1 cellular context compared by ENCODE assay signal in the genomic region with DNA sequence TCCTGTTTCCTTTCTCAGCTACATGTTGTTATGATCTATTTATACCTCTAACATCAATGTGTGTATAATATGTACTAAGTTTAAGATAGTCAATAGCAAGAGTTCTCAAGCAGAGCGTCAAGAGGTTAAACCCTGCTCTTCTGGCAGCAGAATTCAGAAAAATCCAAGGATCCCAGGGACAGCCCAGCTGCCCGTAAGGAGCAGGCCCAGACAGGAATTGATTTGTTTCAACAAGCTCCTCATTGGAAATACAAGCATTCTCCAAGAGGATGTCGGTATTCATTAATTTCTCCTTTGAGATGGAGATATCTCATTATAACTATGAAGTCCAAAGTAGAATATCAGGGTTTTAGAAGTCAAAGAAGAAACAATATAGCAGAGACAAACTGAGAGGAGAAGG.
TF ChIP-seq lines count a peak whose summit lies in the region.

No MANE protein-coding gene starts in this region.

TF ChIP-seq in GM23338, 12 proteins besides CTCF, POLR2A, EP300 and RAD21 (continued from another document):
- TF ChIP-seq, protein P1, sequence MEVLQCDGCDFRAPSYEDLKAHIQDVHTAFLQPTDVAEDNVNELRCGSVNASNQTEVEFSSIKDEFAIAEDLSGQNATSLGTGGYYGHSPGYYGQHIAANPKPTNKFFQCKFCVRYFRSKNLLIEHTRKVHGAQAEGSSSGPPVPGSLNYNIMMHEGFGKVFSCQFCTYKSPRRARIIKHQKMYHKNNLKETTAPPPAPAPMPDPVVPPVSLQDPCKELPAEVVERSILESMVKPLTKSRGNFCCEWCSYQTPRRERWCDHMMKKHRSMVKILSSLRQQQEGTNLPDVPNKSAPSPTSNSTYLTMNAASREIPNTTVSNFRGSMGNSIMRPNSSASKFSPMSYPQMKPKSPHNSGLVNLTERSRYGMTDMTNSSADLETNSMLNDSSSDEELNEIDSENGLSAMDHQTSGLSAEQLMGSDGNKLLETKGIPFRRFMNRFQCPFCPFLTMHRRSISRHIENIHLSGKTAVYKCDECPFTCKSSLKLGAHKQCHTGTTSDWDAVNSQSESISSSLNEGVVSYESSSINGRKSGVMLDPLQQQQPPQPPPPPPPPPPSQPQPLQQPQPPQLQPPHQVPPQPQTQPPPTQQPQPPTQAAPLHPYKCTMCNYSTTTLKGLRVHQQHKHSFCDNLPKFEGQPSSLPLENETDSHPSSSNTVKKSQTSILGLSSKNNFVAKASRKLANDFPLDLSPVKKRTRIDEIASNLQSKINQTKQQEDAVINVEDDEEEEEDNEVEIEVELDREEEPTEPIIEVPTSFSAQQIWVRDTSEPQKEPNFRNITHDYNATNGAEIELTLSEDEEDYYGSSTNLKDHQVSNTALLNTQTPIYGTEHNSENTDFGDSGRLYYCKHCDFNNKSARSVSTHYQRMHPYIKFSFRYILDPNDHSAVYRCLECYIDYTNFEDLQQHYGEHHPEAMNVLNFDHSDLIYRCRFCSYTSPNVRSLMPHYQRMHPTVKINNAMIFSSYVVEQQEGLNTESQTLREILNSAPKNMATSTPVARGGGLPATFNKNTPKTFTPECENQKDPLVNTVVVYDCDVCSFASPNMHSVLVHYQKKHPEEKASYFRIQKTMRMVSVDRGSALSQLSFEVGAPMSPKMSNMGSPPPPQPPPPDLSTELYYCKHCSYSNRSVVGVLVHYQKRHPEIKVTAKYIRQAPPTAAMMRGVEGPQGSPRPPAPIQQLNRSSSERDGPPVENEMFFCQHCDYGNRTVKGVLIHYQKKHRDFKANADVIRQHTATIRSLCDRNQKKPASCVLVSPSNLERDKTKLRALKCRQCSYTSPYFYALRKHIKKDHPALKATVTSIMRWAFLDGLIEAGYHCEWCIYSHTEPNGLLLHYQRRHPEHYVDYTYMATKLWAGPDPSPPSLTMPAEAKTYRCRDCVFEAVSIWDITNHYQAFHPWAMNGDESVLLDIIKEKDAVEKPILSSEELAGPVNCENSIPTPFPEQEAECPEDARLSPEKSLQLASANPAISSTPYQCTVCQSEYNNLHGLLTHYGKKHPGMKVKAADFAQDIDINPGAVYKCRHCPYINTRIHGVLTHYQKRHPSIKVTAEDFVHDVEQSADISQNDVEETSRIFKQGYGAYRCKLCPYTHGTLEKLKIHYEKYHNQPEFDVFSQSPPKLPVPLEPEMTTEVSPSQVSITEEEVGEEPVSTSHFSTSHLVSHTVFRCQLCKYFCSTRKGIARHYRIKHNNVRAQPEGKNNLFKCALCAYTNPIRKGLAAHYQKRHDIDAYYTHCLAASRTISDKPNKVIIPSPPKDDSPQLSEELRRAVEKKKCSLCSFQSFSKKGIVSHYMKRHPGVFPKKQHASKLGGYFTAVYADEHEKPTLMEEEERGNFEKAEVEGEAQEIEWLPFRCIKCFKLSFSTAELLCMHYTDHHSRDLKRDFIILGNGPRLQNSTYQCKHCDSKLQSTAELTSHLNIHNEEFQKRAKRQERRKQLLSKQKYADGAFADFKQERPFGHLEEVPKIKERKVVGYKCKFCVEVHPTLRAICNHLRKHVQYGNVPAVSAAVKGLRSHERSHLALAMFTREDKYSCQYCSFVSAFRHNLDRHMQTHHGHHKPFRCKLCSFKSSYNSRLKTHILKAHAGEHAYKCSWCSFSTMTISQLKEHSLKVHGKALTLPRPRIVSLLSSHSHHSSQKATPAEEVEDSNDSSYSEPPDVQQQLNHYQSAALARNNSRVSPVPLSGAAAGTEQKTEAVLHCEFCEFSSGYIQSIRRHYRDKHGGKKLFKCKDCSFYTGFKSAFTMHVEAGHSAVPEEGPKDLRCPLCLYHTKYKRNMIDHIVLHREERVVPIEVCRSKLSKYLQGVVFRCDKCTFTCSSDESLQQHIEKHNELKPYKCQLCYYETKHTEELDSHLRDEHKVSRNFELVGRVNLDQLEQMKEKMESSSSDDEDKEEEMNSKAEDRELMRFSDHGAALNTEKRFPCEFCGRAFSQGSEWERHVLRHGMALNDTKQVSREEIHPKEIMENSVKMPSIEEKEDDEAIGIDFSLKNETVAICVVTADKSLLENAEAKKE (CRISPR knock-in tag; IDR thresholded peaks at IDR 0.05) = no peak
